ENCODE assay signal across 8 cellular contexts in the genomic region with DNA sequence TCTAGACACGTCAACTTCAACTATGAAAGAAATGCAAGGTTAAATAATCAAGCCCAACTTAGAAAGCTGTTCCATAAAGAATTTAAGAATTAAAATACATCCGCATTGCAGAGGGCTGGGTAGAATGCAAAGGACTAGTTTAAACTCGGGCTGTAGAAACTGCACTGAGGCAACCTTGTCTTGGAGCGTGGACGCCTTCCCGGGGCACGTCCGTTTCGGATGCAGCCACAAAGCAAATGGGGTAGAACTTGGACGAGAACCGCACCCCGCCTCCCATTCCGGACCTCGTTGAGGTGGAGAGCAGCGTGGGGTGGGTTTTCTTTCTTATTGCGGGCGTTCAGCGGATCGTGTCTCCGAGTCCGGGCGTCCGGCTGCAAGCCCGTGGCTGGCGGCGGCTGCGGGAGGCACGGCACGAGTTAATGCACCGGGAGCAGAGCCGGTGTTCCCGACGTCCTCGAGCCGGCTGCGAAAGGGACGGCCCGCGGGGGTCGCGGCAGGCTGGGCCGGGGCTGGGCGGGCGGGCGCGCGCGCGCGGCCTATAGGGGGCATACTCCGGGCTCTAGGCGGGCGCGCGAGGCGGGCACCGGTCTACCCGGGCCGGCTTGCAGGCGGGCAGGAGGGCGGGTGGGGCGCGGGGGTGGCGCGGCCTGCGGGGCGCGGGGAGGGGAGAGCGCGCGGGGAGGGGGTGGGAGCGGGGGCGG. TPM values are rescaled to one million over a fixed set of nuclear protein-coding genes. Genes with fewer than 3 reads are reported as not detected.
A peak's percentile ranks its signal among the peaks of the same experiment; 100 is the strongest.
DNase-seq lines count a peak whose midpoint lies in the region; ATAC-seq and TF ChIP-seq lines count a peak whose summit lies in the region.

No MANE protein-coding gene starts in this region.

- H3K9me3 ChIP-seq in neutrophil, result no peaks in the 10 kb centered on the region

- peak overlapping the region; percentile 99 to 100 for H3K4me3 ChIP-seq in neutrophil (ENCODE audit: low read depth in 1 of 2, low read length in 1 of 2)

- H3K36me3 ChIP-seq in neutrophil, result no peaks in the 10 kb centered on the region

- H3K27ac ChIP-seq in foreskin keratinocyte (peak overlapping the region; percentile 80), neutrophil (peak overlapping the region; percentile 98), substantia nigra (ENCODE audit: low read depth, low read length, poor library complexity, severe bottlenecking) (peak overlapping the region; percentile 83)

- TF ChIP-seq CTCF in foreskin keratinocyte (conservative IDR thresholded peaks at IDR 0.05) (peak; percentile 38), neutrophil (IDR thresholded peaks at IDR 0.05) (peak; percentile 67)

- H3K4me1 ChIP-seq in foreskin keratinocyte (peaks cover 14% of the 10 kb centered on the region), neutrophil (ENCODE audit: control insufficient read depth in 1 of 2, insufficient read depth in 1 of 2, low read depth in 1 of 2, low read length in 1 of 2) (peaks cover 55 to 58% of the 10 kb centered on the region in 2 experiments)

- DNase-seq in DMS 273 (lab: John Stamatoyannopoulos, UW; ENCODE audit: unreplicated experiment), result peak; percentile 83
- no peak for DNase-seq in DMS 273 treated with DMSO at 0.1 percent for 48 hours (lab: John Stamatoyannopoulos, UW)
- DNase-seq in OCI-M1 (lab: John Stamatoyannopoulos, UW), result peak; percentile 81
- peak; percentile 35 for DNase-seq in activated gamma-delta T cell treated with anti-CD3 and anti-CD28 coated beads, Interleukin-2, amount 50 U/mL, for 16 hours (ENCODE audit: low read depth)
- peak; percentile 27 to 56 for DNase-seq in foreskin keratinocyte
- DNase-seq in substantia nigra (lab: John Stamatoyannopoulos, UW), result peak in 44 of 49 donors; percentile 10 to 87 (median 57)

- H3K27me3 ChIP-seq in foreskin keratinocyte (no peaks in the 10 kb centered on the region), neutrophil (no peaks in the 10 kb centered on the region)

- peak; percentile 16 for ATAC-seq in HG02981 (IDR thresholded peaks at IDR 0.05; ENCODE audit: unreplicated experiment)
- ATAC-seq in foreskin keratinocyte, result peak; percentile 21

RNA-seq across cellular contexts. Expression of gene JARID2, which starts 2.0 kb away (rescaled TPM):
- 17.6 and 22.3 TPM in 2 replicates for total RNA-seq in foreskin keratinocyte
- 4.7 and 5.6 TPM in 2 replicates for polyA plus RNA-seq in foreskin keratinocyte
